ENCODE assay signal across 1 cellular context in genomic region chr7:12578930-12579640, GRCh38.
TF ChIP-seq lines count a peak whose summit lies in the region.

No MANE protein-coding gene starts in this region.

TF ChIP-seq in GM12878, 131 proteins besides CTCF, POLR2A, EP300 and RAD21 (continued from another document):
- TF ChIP-seq REST (IDR thresholded peaks at IDR 0.05; ENCODE audit: low read depth, low read length) (no peak), HCFC1 (IDR thresholded peaks at IDR 0.05; ENCODE audit: low read length) (no peak), KDM1A (IDR thresholded peaks at IDR 0.05; ENCODE audit: borderline replicate concordance) (no peak), CHD4 (IDR thresholded peaks at IDR 0.05) (no peak), ZBED1 (IDR thresholded peaks at IDR 0.05; ENCODE audit: borderline replicate concordance) (peak; percentile 71; the same call in 1 of the 2 replicates), ZZZ3 (IDR thresholded peaks at IDR 0.05; ENCODE audit: control insufficient read depth, insufficient read length, low read depth) (no peak), DPF2 (IDR thresholded peaks at IDR 0.05) (no peak), NFIC (IDR thresholded peaks at IDR 0.05; ENCODE audit: low read depth, low read length) (peak; percentile 83), TAF1 (IDR thresholded peaks at IDR 0.05; ENCODE audit: borderline replicate concordance, low read depth, low read length) (no peak), ZNF384 (IDR thresholded peaks at IDR 0.05; ENCODE audit: borderline replicate concordance, low read depth, low read length) (no peak), IKZF1 (conservative IDR thresholded peaks at IDR 0.05) (no peak), KAT2A (conservative IDR thresholded peaks at IDR 0.05; ENCODE audit: control insufficient read depth, low read depth, low read length) (no peak), RB1 (IDR thresholded peaks at IDR 0.05; ENCODE audit: borderline replicate concordance) (no peak), JUNB (IDR thresholded peaks at IDR 0.05) (peak; percentile 73), MTA3 (IDR thresholded peaks at IDR 0.05; ENCODE audit: borderline replicate concordance, low read length) (peak; percentile 52; the same call in 1 of the 2 replicates), MYC (IDR thresholded peaks at IDR 0.05; ENCODE audit: insufficient read depth, insufficient read length, insufficient replicate concordance, low read length, severe bottlenecking) (no peak), RUNX3 (IDR thresholded peaks at IDR 0.05; ENCODE audit: low read length) (peak; percentile 13; the same call in 1 of the 2 replicates), BACH1 (IDR thresholded peaks at IDR 0.05; ENCODE audit: borderline replicate concordance) (no peak), GATAD2B (conservative IDR thresholded peaks at IDR 0.05; ENCODE audit: low read depth) (no peak), CREB1 (IDR thresholded peaks at IDR 0.05; ENCODE audit: low read depth) (peak; percentile 29; the same call in 1 of the 2 replicates), E2F8 (IDR thresholded peaks at IDR 0.05; ENCODE audit: low read depth, partially characterized antibody) (no peak), CEBPB (IDR thresholded peaks at IDR 0.05; ENCODE audit: borderline replicate concordance in 1 of 2, low read depth in 2 of 2, low read length in 2 of 2) (no peak), CBFB (IDR thresholded peaks at IDR 0.05; ENCODE audit: low read depth) (no peak), LARP7 (IDR thresholded peaks at IDR 0.05) (no peak), BCL11A (IDR thresholded peaks at IDR 0.05; ENCODE audit: low read depth, low read length) (no peak), FOS (IDR thresholded peaks at IDR 0.05; ENCODE audit: borderline replicate concordance, extremely low read depth, insufficient read length) (no peak), RAD51 (IDR thresholded peaks at IDR 0.05) (no peak), TARDBP (IDR thresholded peaks at IDR 0.05; ENCODE audit: borderline replicate concordance) (no peak), FOXM1 (IDR thresholded peaks at IDR 0.05; ENCODE audit: low read depth, low read length) (peak; percentile 57; the same call in 1 of the 2 replicates), SREBF1 (IDR thresholded peaks at IDR 0.05; ENCODE audit: low read length) (no peak)
